ENCODE assay signal across 23 cellular contexts in the genomic region with DNA sequence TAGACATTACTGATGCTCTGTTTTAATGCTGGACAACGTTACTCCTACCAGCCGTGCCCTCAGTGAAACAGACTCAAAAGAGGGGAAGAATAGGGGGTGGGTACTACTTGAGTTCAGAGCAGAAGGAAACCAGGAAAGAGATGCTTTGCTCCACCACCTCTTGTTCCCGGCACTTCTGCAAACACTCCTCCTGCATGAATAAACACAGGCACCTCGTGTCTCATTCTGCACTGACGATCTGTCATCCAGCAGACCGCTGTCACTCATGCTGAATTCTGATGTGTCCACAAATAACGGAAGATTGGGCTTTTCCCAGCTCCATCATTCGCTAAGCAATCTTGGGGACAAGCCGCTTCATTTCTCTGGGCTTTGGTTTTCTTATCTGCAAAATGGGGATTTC. TPM values are rescaled to one million over a fixed set of nuclear protein-coding genes. Genes with fewer than 3 reads are reported as not detected.
DNase-seq lines count a peak whose midpoint lies in the region; ATAC-seq and TF ChIP-seq lines count a peak whose summit lies in the region.
"Had no signal": no experiment of that assay in that cellular context is flagged by ENCODE, and none has a peak within 500 bp of the region (broad histone marks: within the 10 kb centered on the region; RNA-seq: fewer than 3 reads in every experiment).

No MANE protein-coding gene starts in this region.

- H3K27me3 ChIP-seq in psoas muscle (ENCODE audit: insufficient read depth in 3 of 3, low read length in 2 of 3) = no peaks in the 10 kb centered on the region
- H3K27me3 ChIP-seq: breast epithelium, foreskin keratinocyte, tibial artery had no signal

- H3K27me3 Mint-ChIP-seq in activated CD8-positive, alpha-beta memory T cell treated with anti-CD3 and anti-CD28 coated beads, Interleukin-2, amount 10 ng/mL, durations not matched to agents 7 days and 5 days = no peaks in the 10 kb centered on the region
- no peaks in the 10 kb centered on the region for H3K27me3 Mint-ChIP-seq in central memory CD8-positive, alpha-beta T cell
- H3K27me3 Mint-ChIP-seq: dendritic cell treated with granulocyte-macrophage colony-stimulating factor and Interleukin-4, amounts not matched to agents 40 ng/mL and 50 ng/mL, for 4 days had no signal

- no peak for TF ChIP-seq CTCF in psoas muscle (IDR thresholded peaks at IDR 0.05)
- TF ChIP-seq CTCF in foreskin fibroblast (IDR thresholded peaks at IDR 0.05; ENCODE audit: low read depth, low read length) = no peak

- no peaks in the 10 kb centered on the region for H3K9me3 ChIP-seq in psoas muscle
- H3K9me3 ChIP-seq: breast epithelium, tibial artery had no signal

- CTCF ChIA-PET in activated CD8-positive, alpha-beta memory T cell treated with anti-CD3 and anti-CD28 coated beads, Interleukin-2, amount 10 ng/mL, durations not matched to agents 7 days and 5 days (lab: Charles Lee) = interaction anchor here (1.2 kb wide), 1 partner anchor 13 kb away, joined by 3 read pairs; no protein-coding TSS in a partner anchor

- H3K9me3 Mint-ChIP-seq in activated CD8-positive, alpha-beta memory T cell treated with anti-CD3 and anti-CD28 coated beads, Interleukin-2, amount 10 ng/mL, durations not matched to agents 7 days and 5 days (ENCODE audit: low read depth) = no peaks in the 10 kb centered on the region
- H3K9me3 Mint-ChIP-seq in central memory CD8-positive, alpha-beta T cell = no peaks in the 10 kb centered on the region
- H3K9me3 Mint-ChIP-seq: dendritic cell treated with granulocyte-macrophage colony-stimulating factor and Interleukin-4, amounts not matched to agents 40 ng/mL and 50 ng/mL, for 4 days; nephron had no signal

- H3K4me3 Mint-ChIP-seq in activated CD8-positive, alpha-beta memory T cell treated with anti-CD3 and anti-CD28 coated beads, Interleukin-2, amount 10 ng/mL, durations not matched to agents 7 days and 5 days = no peak overlapping the region
- no peak overlapping the region for H3K4me3 Mint-ChIP-seq in central memory CD8-positive, alpha-beta T cell
- H3K4me3 Mint-ChIP-seq: dendritic cell treated with granulocyte-macrophage colony-stimulating factor and Interleukin-4, amounts not matched to agents 40 ng/mL and 50 ng/mL, for 4 days; nephron had no signal

- H3K27ac Mint-ChIP-seq in activated CD8-positive, alpha-beta memory T cell treated with anti-CD3 and anti-CD28 coated beads, Interleukin-2, amount 10 ng/mL, durations not matched to agents 7 days and 5 days = peak overlapping the region; percentile 32
- peak overlapping the region; percentile 74 for H3K27ac Mint-ChIP-seq in central memory CD8-positive, alpha-beta T cell (ENCODE audit: low read depth)
- H3K27ac Mint-ChIP-seq: dendritic cell treated with granulocyte-macrophage colony-stimulating factor and Interleukin-4, amounts not matched to agents 40 ng/mL and 50 ng/mL, for 4 days; nephron had no signal

- H3K36me3 ChIP-seq in psoas muscle (ENCODE audit: insufficient read depth in 1 of 2, low read depth in 1 of 2) = peaks cover 0 to 33% of the 10 kb centered on the region in 2 donors
- H3K36me3 ChIP-seq: breast epithelium had no signal

- peaks cover 36% of the 10 kb centered on the region for H3K36me3 Mint-ChIP-seq in activated CD8-positive, alpha-beta memory T cell treated with anti-CD3 and anti-CD28 coated beads, Interleukin-2, amount 10 ng/mL, durations not matched to agents 7 days and 5 days
- H3K36me3 Mint-ChIP-seq in central memory CD8-positive, alpha-beta T cell (ENCODE audit: insufficient read depth) = peaks cover 40% of the 10 kb centered on the region

- WGBS in psoas muscle, 3 donors = 41 to 74% (median 49%) methylated on average over 9 of the region's 9 CpGs

- H3K4me3 ChIP-seq in psoas muscle (peak overlapping the region; percentile 45), foreskin fibroblast (ENCODE audit: low read depth in 1 of 2, low read length in 2 of 2) (no peak overlapping the region)
- H3K4me3 ChIP-seq: breast epithelium, tibial artery had no signal

- peaks cover 82% of the 10 kb centered on the region for H3K4me1 ChIP-seq in psoas muscle
- H3K4me1 ChIP-seq: foreskin keratinocyte had no signal

- intact Hi-C loops in psoas muscle (cut with DNase I) = no loop called here

- peaks cover 40% of the 10 kb centered on the region for H3K4me1 Mint-ChIP-seq in activated CD8-positive, alpha-beta memory T cell treated with anti-CD3 and anti-CD28 coated beads, Interleukin-2, amount 10 ng/mL, durations not matched to agents 7 days and 5 days
- H3K4me1 Mint-ChIP-seq in central memory CD8-positive, alpha-beta T cell = peaks cover 44% of the 10 kb centered on the region

- ATAC-seq in activated CD8-positive, alpha-beta memory T cell treated with anti-CD3 and anti-CD28 coated beads, Interleukin-2, amount 10 ng/mL, durations not matched to agents 7 days and 5 days = no peak
- no peak for ATAC-seq in central memory CD8-positive, alpha-beta T cell (replicated peaks; ENCODE audit: extremely low read depth, poor library complexity, severe bottlenecking)
- ATAC-seq in psoas muscle = peak in 2 of 4 donors; percentile 19 to 27
- ATAC-seq: foreskin keratinocyte had no signal

- no peak for DNase-seq in activated CD8-positive, alpha-beta memory T cell treated with anti-CD3 and anti-CD28 coated beads, Interleukin-2, amount 10 ng/mL, durations not matched to agents 7 days and 5 days
- DNase-seq in activated CD8-positive, alpha-beta memory T cell treated with anti-CD3 and anti-CD28 coated beads, Interleukin-2, amount 50 U/mL, for 48 hours = no peak
- DNase-seq in DMS53 treated with DMSO at 0.1 percent for 48 hours (lab: John Stamatoyannopoulos, UW; ENCODE audit: unreplicated experiment) (peak; percentile 86), psoas muscle (no peak), NCI-H526 treated with DMSO at 0.1 percent for 48 hours (lab: John Stamatoyannopoulos, UW) (no peak), foreskin fibroblast (no peak)
- no peak for DNase-seq in central memory CD8-positive, alpha-beta T cell (ENCODE audit: low spot score in 2 of 2)
- DNase-seq in activated CD4-positive, CD25-positive, alpha-beta regulatory T cell (lab: John Stamatoyannopoulos, UW) = no peak
- DNase-seq: activated CD4-positive, alpha-beta T cell treated with anti-CD3 and anti-CD28 coated beads for 4 hours; activated CD8-positive, alpha-beta memory T cell treated with anti-CD3 and anti-CD28 coated beads, Interleukin-2, amount 50 U/mL, for 4 hours; activated gamma-delta T cell; DMS79 treated with DMSO at 0.1 percent for 48 hours; foreskin keratinocyte; mesendoderm; NCI-H187; NCI-H446; small intestine; stimulated activated naive CD4-positive, alpha-beta T cell treated with Interleukin-2 at 50 U/mL for 16 hours; SW 1271 had no signal

- H3K27ac ChIP-seq in psoas muscle = peak overlapping the region; percentile 84
- H3K27ac ChIP-seq: breast epithelium, foreskin keratinocyte had no signal

RNA-seq across cellular contexts. Expression of a gene that starts 26.7 kb away (rescaled TPM):
- 100 to 1,000 TPM in 1 of 2 experiments, 10 to 100 TPM in 1; 80.8 to 115 TPM for total RNA-seq in activated CD8-positive, alpha-beta memory T cell treated with anti-CD3 and anti-CD28 coated beads, Interleukin-2, amount 10 ng/mL, durations not matched to agents 7 days and 5 days
- total RNA-seq in psoas muscle = 100 to 1,000 TPM; 342 to 421 (median 401) TPM
- polyA plus RNA-seq in psoas muscle = 100 to 1,000 TPM; 204 to 523 (median 213) TPM

RNA-seq across cellular contexts. Expression of a gene that starts 29.6 kb away (rescaled TPM):
- total RNA-seq in activated CD8-positive, alpha-beta memory T cell treated with anti-CD3 and anti-CD28 coated beads, Interleukin-2, amount 10 ng/mL, durations not matched to agents 7 days and 5 days = 10 to 100 TPM; 36.5 to 62.9 TPM
- total RNA-seq in psoas muscle = 1,000 to 10,000 TPM; 2,972 to 5,803 (median 5,243) TPM
- polyA plus RNA-seq in psoas muscle = 1,000 to 10,000 TPM; 1,312 to 4,364 (median 1,775) TPM

Comparison
In these comparisons a context has a peak if more than half of its experiments do, and no peak if none do; other contexts are left out.
1. RNA of a gene that starts 29.6 kb away (total RNA-seq): 2,972 to 5,803 TPM in psoas muscle; 36.5 to 62.9 TPM in activated CD8-positive, alpha-beta memory T cell treated with anti-CD3 and anti-CD28 coated beads, Interleukin-2, amount 10 ng/mL, durations not matched to agents 7 days and 5 days; every median in the first group is over 10 times any median in the second.